ENCODE assay signal across 8 cellular contexts in genomic region chr6:5302995-5303622, GRCh38. TPM values are rescaled to one million over a fixed set of nuclear protein-coding genes. Genes with fewer than 3 reads are reported as not detected.
DNase-seq lines count a peak whose midpoint lies in the region; ATAC-seq, FAIRE-seq and TF ChIP-seq lines count a peak whose summit lies in the region.

No MANE protein-coding gene starts in this region.

- TF ChIP-seq POLR2A in GM12892 (IDR thresholded peaks at IDR 0.05; ENCODE audit: low read depth, low read length) (no peak), esophagus squamous epithelium (IDR thresholded peaks at IDR 0.05) (no peak)

- H3K4me3 ChIP-seq in esophagus squamous epithelium (no peak overlapping the region), psoas muscle (peak overlapping the region; percentile 37)

- H3K36me3 ChIP-seq in esophagus squamous epithelium, result no peaks in the 10 kb centered on the region
- H3K36me3 ChIP-seq in psoas muscle (ENCODE audit: insufficient read depth in 1 of 2, low read depth in 1 of 2), result no peaks in the 10 kb centered on the region

- CTCF ChIA-PET in HEK293T (lab: Yijun Ruan, JAX), result interaction anchor here (0.5 to 1.3 kb wide), 3 partner anchors 8 to 227 kb away, joined by 3 read pairs; no protein-coding TSS in a partner anchor

- 17 to 39% methylated on average over 8 to 10 of the region's 10 CpGs for WGBS in esophagus squamous epithelium, 2 donors
- WGBS in psoas muscle, 3 donors, result 63 to 66% (median 63%) methylated on average over 10 of the region's 10 CpGs

- peak; percentile 90 to 95 (median 92) for ATAC-seq in psoas muscle

- POLR2A ChIA-PET in HEK293T (lab: Yijun Ruan, JAX), result no interaction called here

- peaks cover 0 to 16% (median 3%) of the 10 kb centered on the region in 3 donors for H3K4me1 ChIP-seq in esophagus squamous epithelium
- H3K4me1 ChIP-seq in psoas muscle, result peaks cover 31% of the 10 kb centered on the region

- DNase-seq in GM12892 (ENCODE audit: insufficient read length) (peak; percentile 33), HEK293T (ENCODE audit: extremely low spot score) (peak; percentile 52), NCI-H2029 (lab: John Stamatoyannopoulos, UW) (peak; percentile 48), esophagus squamous epithelium (lab: John Stamatoyannopoulos, UW) (no peak), psoas muscle (peak; percentile 28 to 61), NCI-H1694 treated with DMSO at 0.1 percent for 48 hours (lab: John Stamatoyannopoulos, UW) (no peak), NCI-H2196 (lab: John Stamatoyannopoulos, UW; ENCODE audit: unreplicated experiment) (no peak)
- peak; percentile 18 to 29 for DNase-seq in activated CD8-positive, alpha-beta memory T cell treated with anti-CD3 and anti-CD28 coated beads for 4 hours (ENCODE audit: low read depth in 2 of 2)

- intact Hi-C loops in esophagus squamous epithelium (cut with DNase I) (loop anchor here (10.0 kb wide), 1 partner anchor 158 kb away; no protein-coding TSS in a partner anchor), psoas muscle (cut with DNase I) (loop anchor here (1.0 to 10.0 kb wide), 2 partner anchors 158 to 159 kb away; no protein-coding TSS in a partner anchor)

- H3K27ac ChIP-seq in esophagus squamous epithelium, result no peak overlapping the region
- H3K27ac ChIP-seq in psoas muscle, result peak overlapping the region; percentile 21

- no peaks in the 10 kb centered on the region for H3K9me3 ChIP-seq in esophagus squamous epithelium
- H3K9me3 ChIP-seq in psoas muscle, result no peaks in the 10 kb centered on the region

- H3K27me3 ChIP-seq in esophagus squamous epithelium (no peaks in the 10 kb centered on the region), psoas muscle (ENCODE audit: insufficient read depth in 3 of 3, low read length in 2 of 3) (no peaks in the 10 kb centered on the region)

- peak; percentile 20 to 77 (median 60) for TF ChIP-seq CTCF in esophagus squamous epithelium (IDR thresholded peaks at IDR 0.05)
- peak; percentile 64 for TF ChIP-seq CTCF in psoas muscle (IDR thresholded peaks at IDR 0.05)

- peak; percentile 91 for FAIRE-seq in GM12892 (lab: Jason Lieb, UNC)

TF ChIP-seq in HEK293T, 16 proteins besides CTCF, POLR2A, EP300 and RAD21:
- no peak for TF ChIP-seq BHLHE40 (IDR thresholded peaks at IDR 0.05; ENCODE audit: borderline replicate concordance)
- TF ChIP-seq L3MBTL2 (conservative IDR thresholded peaks at IDR 0.05), result 0 out of 2 replicates have a peak, but pooled peaks have one; percentile 24
- TF ChIP-seq FOXM1 (IDR thresholded peaks at IDR 0.05; ENCODE audit: borderline replicate concordance), result no peak
- no peak for TF ChIP-seq CTBP1 (IDR thresholded peaks at IDR 0.05; ENCODE audit: borderline replicate concordance)
- TF ChIP-seq, protein P1, sequence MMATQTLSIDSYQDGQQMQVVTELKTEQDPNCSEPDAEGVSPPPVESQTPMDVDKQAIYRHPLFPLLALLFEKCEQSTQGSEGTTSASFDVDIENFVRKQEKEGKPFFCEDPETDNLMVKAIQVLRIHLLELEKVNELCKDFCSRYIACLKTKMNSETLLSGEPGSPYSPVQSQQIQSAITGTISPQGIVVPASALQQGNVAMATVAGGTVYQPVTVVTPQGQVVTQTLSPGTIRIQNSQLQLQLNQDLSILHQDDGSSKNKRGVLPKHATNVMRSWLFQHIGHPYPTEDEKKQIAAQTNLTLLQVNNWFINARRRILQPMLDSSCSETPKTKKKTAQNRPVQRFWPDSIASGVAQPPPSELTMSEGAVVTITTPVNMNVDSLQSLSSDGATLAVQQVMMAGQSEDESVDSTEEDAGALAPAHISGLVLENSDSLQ (IDR thresholded peaks at IDR 0.05), result no peak

RNA-seq across cellular contexts. Expression of gene FARS2, which starts 41.8 kb away (rescaled TPM):
- 14.9 TPM for polyA plus RNA-seq in GM12892 (2012; ENCODE audit: missing spikeins)
- total RNA-seq in esophagus squamous epithelium (10 to 100 TPM in 3 of 4 donors, 1 to 10 TPM in 1; 8.3 to 18.5 (median 13.0) TPM), psoas muscle (10 to 100 TPM; 10.6 to 17.5 (median 15.8) TPM)
- polyA plus RNA-seq in psoas muscle, result 10 to 100 TPM; 13.0 to 17.3 (median 13.4) TPM

RNA-seq across cellular contexts. Expression of gene LYRM4, which starts 42.4 kb away (rescaled TPM):
- polyA plus RNA-seq in GM12892 (2012; ENCODE audit: missing spikeins), result 56.5 TPM
- 10 to 100 TPM in 3 of 4 donors, 1 to 10 TPM in 1; 9.2 to 28.2 (median 14.2) TPM for total RNA-seq in esophagus squamous epithelium
- 10 to 100 TPM; 11.3 to 21.1 (median 16.2) TPM for total RNA-seq in psoas muscle
- polyA plus RNA-seq in psoas muscle, result 10 to 100 TPM; 13.4 to 19.1 (median 15.0) TPM

Comparison
In these comparisons a context has a peak if more than half of its experiments do, and no peak if none do; other contexts are left out.
1. DNase-seq: peak in GM12892 (single experiment), HEK293T (single experiment), NCI-H2029 (single experiment), activated CD8-positive, alpha-beta memory T cell treated with anti-CD3 and anti-CD28 coated beads for 4 hours (2 of 2) and psoas muscle (2 of 2); none in esophagus squamous epithelium (single experiment), NCI-H1694 treated with DMSO at 0.1 percent for 48 hours (single experiment) and NCI-H2196 (single experiment).